In genomic region chr1:201008666-201009360, GRCh38 we compare ENCODE assay signal across 1 cellular context.
TF ChIP-seq lines count a peak whose summit lies in the region.

No MANE protein-coding gene starts in this region.

TF ChIP-seq in GM23338, 12 proteins besides CTCF, POLR2A, EP300 and RAD21 (continued from another document):
- TF ChIP-seq, protein P1, sequence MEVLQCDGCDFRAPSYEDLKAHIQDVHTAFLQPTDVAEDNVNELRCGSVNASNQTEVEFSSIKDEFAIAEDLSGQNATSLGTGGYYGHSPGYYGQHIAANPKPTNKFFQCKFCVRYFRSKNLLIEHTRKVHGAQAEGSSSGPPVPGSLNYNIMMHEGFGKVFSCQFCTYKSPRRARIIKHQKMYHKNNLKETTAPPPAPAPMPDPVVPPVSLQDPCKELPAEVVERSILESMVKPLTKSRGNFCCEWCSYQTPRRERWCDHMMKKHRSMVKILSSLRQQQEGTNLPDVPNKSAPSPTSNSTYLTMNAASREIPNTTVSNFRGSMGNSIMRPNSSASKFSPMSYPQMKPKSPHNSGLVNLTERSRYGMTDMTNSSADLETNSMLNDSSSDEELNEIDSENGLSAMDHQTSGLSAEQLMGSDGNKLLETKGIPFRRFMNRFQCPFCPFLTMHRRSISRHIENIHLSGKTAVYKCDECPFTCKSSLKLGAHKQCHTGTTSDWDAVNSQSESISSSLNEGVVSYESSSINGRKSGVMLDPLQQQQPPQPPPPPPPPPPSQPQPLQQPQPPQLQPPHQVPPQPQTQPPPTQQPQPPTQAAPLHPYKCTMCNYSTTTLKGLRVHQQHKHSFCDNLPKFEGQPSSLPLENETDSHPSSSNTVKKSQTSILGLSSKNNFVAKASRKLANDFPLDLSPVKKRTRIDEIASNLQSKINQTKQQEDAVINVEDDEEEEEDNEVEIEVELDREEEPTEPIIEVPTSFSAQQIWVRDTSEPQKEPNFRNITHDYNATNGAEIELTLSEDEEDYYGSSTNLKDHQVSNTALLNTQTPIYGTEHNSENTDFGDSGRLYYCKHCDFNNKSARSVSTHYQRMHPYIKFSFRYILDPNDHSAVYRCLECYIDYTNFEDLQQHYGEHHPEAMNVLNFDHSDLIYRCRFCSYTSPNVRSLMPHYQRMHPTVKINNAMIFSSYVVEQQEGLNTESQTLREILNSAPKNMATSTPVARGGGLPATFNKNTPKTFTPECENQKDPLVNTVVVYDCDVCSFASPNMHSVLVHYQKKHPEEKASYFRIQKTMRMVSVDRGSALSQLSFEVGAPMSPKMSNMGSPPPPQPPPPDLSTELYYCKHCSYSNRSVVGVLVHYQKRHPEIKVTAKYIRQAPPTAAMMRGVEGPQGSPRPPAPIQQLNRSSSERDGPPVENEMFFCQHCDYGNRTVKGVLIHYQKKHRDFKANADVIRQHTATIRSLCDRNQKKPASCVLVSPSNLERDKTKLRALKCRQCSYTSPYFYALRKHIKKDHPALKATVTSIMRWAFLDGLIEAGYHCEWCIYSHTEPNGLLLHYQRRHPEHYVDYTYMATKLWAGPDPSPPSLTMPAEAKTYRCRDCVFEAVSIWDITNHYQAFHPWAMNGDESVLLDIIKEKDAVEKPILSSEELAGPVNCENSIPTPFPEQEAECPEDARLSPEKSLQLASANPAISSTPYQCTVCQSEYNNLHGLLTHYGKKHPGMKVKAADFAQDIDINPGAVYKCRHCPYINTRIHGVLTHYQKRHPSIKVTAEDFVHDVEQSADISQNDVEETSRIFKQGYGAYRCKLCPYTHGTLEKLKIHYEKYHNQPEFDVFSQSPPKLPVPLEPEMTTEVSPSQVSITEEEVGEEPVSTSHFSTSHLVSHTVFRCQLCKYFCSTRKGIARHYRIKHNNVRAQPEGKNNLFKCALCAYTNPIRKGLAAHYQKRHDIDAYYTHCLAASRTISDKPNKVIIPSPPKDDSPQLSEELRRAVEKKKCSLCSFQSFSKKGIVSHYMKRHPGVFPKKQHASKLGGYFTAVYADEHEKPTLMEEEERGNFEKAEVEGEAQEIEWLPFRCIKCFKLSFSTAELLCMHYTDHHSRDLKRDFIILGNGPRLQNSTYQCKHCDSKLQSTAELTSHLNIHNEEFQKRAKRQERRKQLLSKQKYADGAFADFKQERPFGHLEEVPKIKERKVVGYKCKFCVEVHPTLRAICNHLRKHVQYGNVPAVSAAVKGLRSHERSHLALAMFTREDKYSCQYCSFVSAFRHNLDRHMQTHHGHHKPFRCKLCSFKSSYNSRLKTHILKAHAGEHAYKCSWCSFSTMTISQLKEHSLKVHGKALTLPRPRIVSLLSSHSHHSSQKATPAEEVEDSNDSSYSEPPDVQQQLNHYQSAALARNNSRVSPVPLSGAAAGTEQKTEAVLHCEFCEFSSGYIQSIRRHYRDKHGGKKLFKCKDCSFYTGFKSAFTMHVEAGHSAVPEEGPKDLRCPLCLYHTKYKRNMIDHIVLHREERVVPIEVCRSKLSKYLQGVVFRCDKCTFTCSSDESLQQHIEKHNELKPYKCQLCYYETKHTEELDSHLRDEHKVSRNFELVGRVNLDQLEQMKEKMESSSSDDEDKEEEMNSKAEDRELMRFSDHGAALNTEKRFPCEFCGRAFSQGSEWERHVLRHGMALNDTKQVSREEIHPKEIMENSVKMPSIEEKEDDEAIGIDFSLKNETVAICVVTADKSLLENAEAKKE (CRISPR knock-in tag; IDR thresholded peaks at IDR 0.05): no peak
- TF ChIP-seq EZH2phosphoT487 (IDR thresholded peaks at IDR 0.05; ENCODE audit: unreplicated experiment): no peak
